Comparison of ENCODE assay signal across 15 cellular contexts in the genomic region with DNA sequence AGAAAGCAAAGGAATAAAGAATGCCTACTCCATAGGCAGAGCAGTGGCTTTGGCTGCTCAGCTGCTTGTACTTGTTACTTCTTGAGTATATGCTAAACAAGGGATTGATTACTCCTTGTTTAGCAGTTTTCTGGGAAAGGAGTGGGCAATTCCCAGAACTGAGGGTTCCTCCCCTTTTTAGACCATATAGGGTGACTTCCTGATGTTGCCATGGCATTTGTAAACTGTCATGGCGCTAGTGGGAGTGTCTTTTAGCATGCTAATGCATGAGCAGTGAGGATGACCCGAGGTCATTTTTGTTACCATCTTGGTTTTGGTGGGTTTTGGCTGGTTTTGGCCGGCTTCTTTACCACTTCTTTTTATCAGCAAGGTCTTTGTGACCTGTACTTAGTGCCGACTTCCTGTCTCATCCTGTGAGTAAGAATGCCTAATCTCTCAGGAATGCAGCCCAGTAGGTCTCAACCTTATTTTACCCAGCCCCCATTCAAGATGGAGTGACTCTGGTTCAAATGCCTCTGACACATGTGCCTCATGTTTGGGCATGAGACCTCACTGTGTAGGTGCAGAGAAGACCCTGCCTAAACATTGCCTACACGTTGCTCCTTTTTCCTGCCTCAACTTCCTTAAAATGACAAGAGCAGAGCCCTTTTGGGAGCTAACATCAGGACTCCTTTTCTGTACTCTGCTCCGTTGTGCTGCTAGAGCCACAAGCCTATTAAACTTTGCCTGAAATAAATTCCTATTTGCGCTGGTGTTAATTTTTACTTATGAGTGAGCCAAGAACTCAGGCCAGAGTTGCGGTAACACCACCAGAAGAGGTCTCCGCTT. TPM values are rescaled to one million over a fixed set of nuclear protein-coding genes. Genes with fewer than 3 reads are reported as not detected.
DNase-seq lines count a peak whose midpoint lies in the region; ATAC-seq, FAIRE-seq and TF ChIP-seq lines count a peak whose summit lies in the region.
"Had no signal": no experiment of that assay in that cellular context is flagged by ENCODE, and none has a peak within 500 bp of the region (broad histone marks: within the 10 kb centered on the region; RNA-seq: fewer than 3 reads in every experiment).

No MANE protein-coding gene starts in this region.

- no peaks in the 10 kb centered on the region for H3K27me3 ChIP-seq in brain microvascular endothelial cell (replicated peaks)

- H3K4me3 ChIP-seq in brain microvascular endothelial cell (ENCODE audit: low read depth, low read length) (no peak overlapping the region), kidney (ENCODE audit: low read length in 2 of 2) (no peak overlapping the region)

- no peaks in the 10 kb centered on the region for H3K4me1 ChIP-seq in kidney (ENCODE audit: control insufficient read depth in 1 of 2, insufficient read depth in 1 of 2, low read depth in 1 of 2, low read length in 2 of 2)

- FAIRE-seq in kidney (lab: Jason Lieb, UNC) = no peak

- no peak for ATAC-seq in HG02840 (IDR thresholded peaks at IDR 0.05; ENCODE audit: low FRiP score, unreplicated experiment)
- ATAC-seq: effector memory CD8-positive, alpha-beta T cell; stimulated activated naive CD8-positive, alpha-beta T cell treated with anti-CD3 and anti-CD28 coated beads, Interleukin-15, amount 100 ng/mL, for 72 hours had no signal

- H3K36me3 ChIP-seq in brain microvascular endothelial cell (replicated peaks) (no peaks in the 10 kb centered on the region), kidney (ENCODE audit: control insufficient read depth in 1 of 2, insufficient read depth in 2 of 2, low read length in 2 of 2) (peaks cover 2 to 4% of the 10 kb centered on the region in 2 donors)

- H3K27ac ChIP-seq in brain microvascular endothelial cell = peak overlapping the region; percentile 19
- H3K27ac ChIP-seq in kidney (ENCODE audit: low read depth in 2 of 2, low read length in 2 of 2) = no peak overlapping the region
- H3K27ac ChIP-seq: C4-2B had no signal

- peak; percentile 74 for DNase-seq in EH (ENCODE audit: low read depth)
- DNase-seq in LoVo (ENCODE audit: low spot score) = peak; percentile 7
- peak; percentile 53 for DNase-seq in brain microvascular endothelial cell
- peak; percentile 14 for DNase-seq in kidney glomerular epithelial cell (lab: John Stamatoyannopoulos, UW)
- DNase-seq in kidney = no peak
- DNase-seq in activated gamma-delta T cell (lab: John Stamatoyannopoulos, UW) = no peak
- no peak for DNase-seq in ecto neural progenitor cell (ENCODE audit: low spot score)
- DNase-seq: effector memory CD8-positive, alpha-beta T cell; NCI-H2081; stimulated activated CD4-positive, alpha-beta T cell treated with anti-CD3 and anti-CD28 coated beads, Interleukin-4, amount 100 ng/mL, for 4 hours; stimulated activated naive CD8-positive, alpha-beta T cell treated with anti-CD3 and anti-CD28 coated beads, Interleukin-15, amount 100 ng/mL, for 72 hours had no signal

- intact Hi-C loops in kidney (cut with DNase I) = no loop called here

- TF ChIP-seq CTCF in brain microvascular endothelial cell (IDR thresholded peaks at IDR 0.05; ENCODE audit: low read depth, low read length, missing control alignments) (no peak), kidney (IDR thresholded peaks at IDR 0.05; ENCODE audit: borderline replicate concordance, extremely low read depth, insufficient read depth) (no peak)

- no peaks in the 10 kb centered on the region for H3K9me3 ChIP-seq in kidney (ENCODE audit: control insufficient read depth in 1 of 2, low read length in 2 of 2)

- in situ Hi-C loops in brain microvascular endothelial cell (cut with HindIII; ENCODE audit: low pct_ligation_motif_present, low sequenced_read_pairs) = no loop called here

- H3K9ac ChIP-seq in kidney (ENCODE audit: low read length in 2 of 2) = no peak overlapping the region

RNA-seq across cellular contexts. Expression of a gene that starts 21.0 kb away (rescaled TPM):
- 45.8 TPM for total RNA-seq in kidney
- polyA plus RNA-seq in kidney (ENCODE audit: insufficient read depth, low read depth, low replicate concordance) = 5.2 TPM

RNA-seq across cellular contexts. Expression of a gene that starts 32.2 kb away (rescaled TPM):
- total RNA-seq in kidney = not detected
- polyA plus RNA-seq in kidney (ENCODE audit: insufficient read depth, low read depth, low replicate concordance) = not detected
- total RNA-seq: mesenteric fat pad, progenitor cell of endocrine pancreas had no signal

Comparison
In these comparisons a context has a peak if more than half of its experiments do, and no peak if none do; other contexts are left out.
1. DNase-seq: peak in EH (single experiment), LoVo (single experiment), brain microvascular endothelial cell (single experiment) and kidney glomerular epithelial cell (single experiment); none in kidney (single experiment), activated gamma-delta T cell (single experiment) and ecto neural progenitor cell (single experiment).